In the genomic region with DNA sequence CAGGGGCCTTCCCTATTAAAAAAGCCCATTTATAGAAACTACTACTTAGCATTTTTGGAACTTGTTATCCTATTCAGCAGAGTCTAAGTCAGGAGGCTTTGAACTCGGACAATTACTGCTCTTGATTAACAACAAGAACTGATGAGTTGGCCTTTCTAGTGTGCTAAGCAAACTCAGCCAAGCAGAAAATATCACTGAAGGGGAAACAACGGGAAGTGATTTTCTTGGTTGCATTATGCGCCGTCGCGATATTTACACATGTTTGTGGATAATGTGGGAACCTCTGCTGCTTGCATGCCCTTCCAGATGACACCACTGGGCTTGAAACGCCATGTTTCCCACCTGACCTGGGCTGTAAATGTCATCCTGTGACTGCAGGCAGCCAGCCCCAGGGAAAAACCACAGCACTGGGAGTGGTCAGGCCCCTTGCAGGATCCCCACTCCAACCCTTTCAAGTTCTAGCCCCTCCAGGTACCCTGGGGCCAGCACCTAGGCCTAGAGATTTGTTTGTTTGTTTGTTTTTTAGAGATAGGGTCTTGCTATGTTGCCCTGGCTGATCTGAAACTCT, we compare ENCODE assay signal across 29 cellular contexts.
A peak's percentile ranks its signal among the peaks of the same experiment; 100 is the strongest.
DNase-seq lines count a peak whose midpoint lies in the region; ATAC-seq and TF ChIP-seq lines count a peak whose summit lies in the region.
"Had no signal": no experiment of that assay in that cellular context is flagged by ENCODE, and none has a peak within 500 bp of the region (broad histone marks: within the 10 kb centered on the region; RNA-seq: fewer than 3 reads in every experiment).

No MANE protein-coding gene starts in this region.

- TF ChIP-seq POLR2A in erythroblast (IDR thresholded peaks at IDR 0.05; ENCODE audit: low read length), result no peak

- H3K27me3 Mint-ChIP-seq in nephron (ENCODE audit: low read depth) (peaks cover 33% of the 10 kb centered on the region), progenitor cell of endocrine pancreas (peaks cover 26% of the 10 kb centered on the region)

- H3K9me3 Mint-ChIP-seq in nephron (no peaks in the 10 kb centered on the region), progenitor cell of endocrine pancreas (ENCODE audit: low read depth) (no peaks in the 10 kb centered on the region)
- H3K9me3 Mint-ChIP-seq: activated CD4-positive, alpha-beta T cell treated with anti-CD3 and anti-CD28 coated beads, Interleukin-2, amount 10 ng/mL, durations not matched to agents 24 days and 14 days; IgD-negative memory B cell; immature natural killer cell; naive thymus-derived CD4-positive, alpha-beta T cell; type B pancreatic cell had no signal

- peaks cover 23% of the 10 kb centered on the region for H4K20me1 ChIP-seq in BLaER1

- in situ Hi-C loops in GM13977 (cut with MboI; ENCODE audit: low pct_unique_long_range_greater_than_20kb, low sequenced_read_pairs, unreplicated experiment), result no loop called here

- peaks cover 27% of the 10 kb centered on the region for H3K4me1 ChIP-seq in BLaER1
- H3K4me1 ChIP-seq: ascending aorta, colonic mucosa, left ventricle myocardium inferior had no signal

- no peak overlapping the region for H3K4me3 ChIP-seq in BLaER1
- H3K4me3 ChIP-seq: ascending aorta, cardiac muscle cell, colonic mucosa, left ventricle myocardium inferior had no signal

- no peaks in the 10 kb centered on the region for H3K27me3 ChIP-seq in BLaER1
- H3K27me3 ChIP-seq: ascending aorta, cardiac muscle cell, colonic mucosa had no signal

- H3K9ac ChIP-seq in BLaER1, result no peak overlapping the region

- no peaks in the 10 kb centered on the region for H3K36me3 Mint-ChIP-seq in nephron (ENCODE audit: low read depth)
- H3K36me3 Mint-ChIP-seq in progenitor cell of endocrine pancreas (ENCODE audit: insufficient read depth), result no peaks in the 10 kb centered on the region
- H3K36me3 Mint-ChIP-seq: immature natural killer cell; naive thymus-derived CD4-positive, alpha-beta T cell; type B pancreatic cell had no signal

- H3K27ac Mint-ChIP-seq in nephron (peak overlapping the region in 2 of 3 experiments; percentile 44 to 79), progenitor cell of endocrine pancreas (no peak overlapping the region)
- H3K27ac Mint-ChIP-seq: activated CD4-positive, alpha-beta T cell treated with anti-CD3 and anti-CD28 coated beads, Interleukin-2, amount 10 ng/mL, durations not matched to agents 24 days and 14 days; immature natural killer cell; naive thymus-derived CD4-positive, alpha-beta T cell; type B pancreatic cell had no signal

- TF ChIP-seq CTCF in GM12872 (IDR thresholded peaks at IDR 0.05; ENCODE audit: insufficient read depth, low read depth, low read length) (0 out of 3 replicates have a peak, but pooled peaks have one; percentile 6), nephron (IDR thresholded peaks at IDR 0.05; ENCODE audit: unreplicated experiment in 3 of 3) (no peak), progenitor cell of endocrine pancreas (IDR thresholded peaks at IDR 0.05; ENCODE audit: unreplicated experiment) (no peak), GM13977 (IDR thresholded peaks at IDR 0.05; ENCODE audit: extremely low read depth, insufficient read depth, missing control alignments) (no peak)

- peak; percentile 18 for DNase-seq in astrocyte of the hippocampus (ENCODE audit: low read depth, low spot score)
- no peak for DNase-seq in progenitor cell of endocrine pancreas (ENCODE audit: low spot score, unreplicated experiment)
- DNase-seq in GM13977 (ENCODE audit: low spot score), result no peak
- DNase-seq in erythroblast (lab: John Stamatoyannopoulos, UW), result no peak
- DNase-seq: activated CD4-positive, alpha-beta T cell treated with anti-CD3 and anti-CD28 coated beads, Interleukin-2, amount 10 ng/mL, durations not matched to agents 24 days and 14 days; colonic mucosa; effector CD8-positive, alpha-beta T cell; GOT3; immature natural killer cell; left ventricle myocardium inferior; midbrain; naive thymus-derived CD4-positive, alpha-beta T cell; NCI-H1048; NCI-H187 treated with DMSO at 0.1 percent for 48 hours; NCI-H226; occipital lobe; small intestine; stimulated activated naive CD4-positive, alpha-beta T cell; T-helper 9 cell had no signal

- ATAC-seq in GM19397 (IDR thresholded peaks at IDR 0.05; ENCODE audit: unreplicated experiment), result no peak
- ATAC-seq: naive thymus-derived CD4-positive, alpha-beta T cell; Panc1 had no signal

- no peaks in the 10 kb centered on the region for H3K36me3 ChIP-seq in BLaER1
- H3K36me3 ChIP-seq: ascending aorta, cardiac muscle cell, colonic mucosa, left ventricle myocardium inferior had no signal

- peak overlapping the region; percentile 58 for H3K4me2 ChIP-seq in BLaER1

- no peaks in the 10 kb centered on the region for H3K9me3 ChIP-seq in BLaER1
- H3K9me3 ChIP-seq: ascending aorta, colonic mucosa, left ventricle myocardium inferior had no signal

- H3K4me3 Mint-ChIP-seq in nephron (no peak overlapping the region), progenitor cell of endocrine pancreas (ENCODE audit: low read depth) (no peak overlapping the region)
- H3K4me3 Mint-ChIP-seq: activated CD4-positive, alpha-beta T cell treated with anti-CD3 and anti-CD28 coated beads, Interleukin-2, amount 10 ng/mL, durations not matched to agents 24 days and 14 days; immature natural killer cell; naive thymus-derived CD4-positive, alpha-beta T cell; type B pancreatic cell had no signal

- H3K27ac ChIP-seq in BLaER1, result no peak overlapping the region
- H3K27ac ChIP-seq: ascending aorta, cardiac muscle cell, colonic mucosa, left ventricle myocardium inferior, VCaP had no signal

- H3K4me1 Mint-ChIP-seq in nephron (peaks cover 8% of the 10 kb centered on the region), progenitor cell of endocrine pancreas (ENCODE audit: low read depth) (peaks cover 4% of the 10 kb centered on the region)
- H3K4me1 Mint-ChIP-seq: activated CD4-positive, alpha-beta T cell treated with anti-CD3 and anti-CD28 coated beads, Interleukin-2, amount 10 ng/mL, durations not matched to agents 24 days and 14 days; immature natural killer cell; naive thymus-derived CD4-positive, alpha-beta T cell had no signal
